In genomic region chr15:70014860-70015490, GRCh38 we compare ENCODE assay signal across 7 cellular contexts.
DNase-seq lines count a peak whose midpoint lies in the region; ATAC-seq and TF ChIP-seq lines count a peak whose summit lies in the region.

No MANE protein-coding gene starts in this region.

- H3K4me3 ChIP-seq in HEK293 (ENCODE audit: low read depth, low read length) (no peak overlapping the region), Loucy (ENCODE audit: low read length, poor library complexity, severe bottlenecking) (no peak overlapping the region), vagina (no peak overlapping the region)

- H3K27ac ChIP-seq in HEK293 (ENCODE audit: extremely low read depth, low read depth, low read length) = peak overlapping the region; percentile 10; the same call in 1 of the 2 replicates
- H3K27ac ChIP-seq in vagina = no peak overlapping the region

- peaks cover 18% of the 10 kb centered on the region for H3K27me3 Mint-ChIP-seq in activated CD4-positive, alpha-beta T cell treated with anti-CD3 and anti-CD28 coated beads, Interleukin-2, amount 10 ng/mL, durations not matched to agents 24 days and 14 days

- no peaks in the 10 kb centered on the region for H3K9me2 ChIP-seq in Loucy (replicated peaks; ENCODE audit: low read depth, low read length)

- peak overlapping the region; percentile 11; the same call in 1 of the 2 replicates for H2AFZ ChIP-seq in Loucy (ENCODE audit: low read length)

- no peaks in the 10 kb centered on the region for H3K79me2 ChIP-seq in Loucy (ENCODE audit: insufficient read depth, low read length)

- no peak overlapping the region for H3K9ac ChIP-seq in Loucy (ENCODE audit: low read depth, low read length, poor library complexity, severe bottlenecking)

- no peak for TF ChIP-seq POLR2A in vagina (IDR thresholded peaks at IDR 0.05)

- H3K9me3 ChIP-seq in HEK293 (ENCODE audit: control insufficient read depth, insufficient read depth, low read depth, low read length) (no peaks in the 10 kb centered on the region), Loucy (ENCODE audit: insufficient read depth, low read depth, low read length) (no peaks in the 10 kb centered on the region), vagina (no peaks in the 10 kb centered on the region)

- DNase-seq in posterior vena cava (ENCODE audit: low spot score) = peak; percentile 49
- no peak for DNase-seq in activated CD4-positive, alpha-beta T cell treated with anti-CD3 and anti-CD28 coated beads, Interleukin-2, amount 10 ng/mL, durations not matched to agents 24 days and 14 days
- no peak for DNase-seq in vagina (ENCODE audit: extremely low spot score in 2 of 2)
- DNase-seq in occipital lobe (lab: John Stamatoyannopoulos, UW) = no peak

- peaks cover 5% of the 10 kb centered on the region for H3K4me1 Mint-ChIP-seq in activated CD4-positive, alpha-beta T cell treated with anti-CD3 and anti-CD28 coated beads, Interleukin-2, amount 10 ng/mL, durations not matched to agents 24 days and 14 days

- H3K27ac Mint-ChIP-seq in activated CD4-positive, alpha-beta T cell treated with anti-CD3 and anti-CD28 coated beads, Interleukin-2, amount 10 ng/mL, durations not matched to agents 24 days and 14 days = no peak overlapping the region

- H4K20me1 ChIP-seq in Loucy (ENCODE audit: insufficient read depth, low read length, poor library complexity, severe bottlenecking) = no peaks in the 10 kb centered on the region

- no peaks in the 10 kb centered on the region for H3K36me3 Mint-ChIP-seq in activated CD4-positive, alpha-beta T cell treated with anti-CD3 and anti-CD28 coated beads, Interleukin-2, amount 10 ng/mL, durations not matched to agents 24 days and 14 days (ENCODE audit: low read depth)

- no peaks in the 10 kb centered on the region for H3F3A ChIP-seq in Loucy (ENCODE audit: low read depth)

- TF ChIP-seq CTCF in HEK293 (tag by site-specific recombination; IDR thresholded peaks at IDR 0.05) (no peak), Loucy (conservative IDR thresholded peaks at IDR 0.05; ENCODE audit: low read length) (no peak), vagina (IDR thresholded peaks at IDR 0.05) (no peak)

- ATAC-seq in GM18909 (IDR thresholded peaks at IDR 0.05; ENCODE audit: poor library complexity, unreplicated experiment) = peak; percentile 83

- intact Hi-C loops in posterior vena cava (cut with DNase I) (no loop called here), vagina (cut with DNase I) (no loop called here)
- intact Hi-C loops in activated CD4-positive, alpha-beta T cell treated with anti-CD3 and anti-CD28 coated beads, Interleukin-2, amount 10 ng/mL, durations not matched to agents 24 days and 14 days (cut with micrococcal nuclease) = no loop called here

- H3K9me3 Mint-ChIP-seq in activated CD4-positive, alpha-beta T cell treated with anti-CD3 and anti-CD28 coated beads, Interleukin-2, amount 10 ng/mL, durations not matched to agents 24 days and 14 days = no peaks in the 10 kb centered on the region

- H3K4me1 ChIP-seq in HEK293 (ENCODE audit: control insufficient read depth, insufficient read depth, low read length) (peaks cover 14% of the 10 kb centered on the region), Loucy (ENCODE audit: insufficient read depth, low read length, poor library complexity, severe bottlenecking) (peaks cover 18% of the 10 kb centered on the region), vagina (no peaks in the 10 kb centered on the region)

- H3K27me3 ChIP-seq in Loucy (ENCODE audit: insufficient read depth, low read length, poor library complexity, severe bottlenecking) (no peaks in the 10 kb centered on the region), vagina (no peaks in the 10 kb centered on the region)

- POLR2A ChIA-PET in HEK293 (lab: Yijun Ruan, JAX) = interaction anchor here (0.6 kb wide), 1 partner anchor 8 kb away, joined by 3 read pairs; no protein-coding TSS in a partner anchor

- H3K4me2 ChIP-seq in Loucy (ENCODE audit: low read depth, low read length, poor library complexity, severe bottlenecking) = no peak overlapping the region

- H3K36me3 ChIP-seq in HEK293 (ENCODE audit: control insufficient read depth in 2 of 2, insufficient read depth in 1 of 2, low read length in 2 of 2) = no peaks in the 10 kb centered on the region
- no peaks in the 10 kb centered on the region for H3K36me3 ChIP-seq in Loucy (ENCODE audit: insufficient read depth, low read length)
- H3K36me3 ChIP-seq in vagina = no peaks in the 10 kb centered on the region

- CTCF ChIA-PET in HEK293 (lab: Yijun Ruan, JAX) = interaction anchor here (0.7 to 1.1 kb wide), 3 partner anchors 17 to 436 kb away, joined by 3 read pairs; no protein-coding TSS in a partner anchor

- H3K4me3 Mint-ChIP-seq in activated CD4-positive, alpha-beta T cell treated with anti-CD3 and anti-CD28 coated beads, Interleukin-2, amount 10 ng/mL, durations not matched to agents 24 days and 14 days = no peak overlapping the region

TF ChIP-seq in HEK293, 187 proteins besides CTCF, POLR2A, EP300 and RAD21:
- peak; percentile 96 for TF ChIP-seq ZNF600 (tag by site-specific recombination; IDR thresholded peaks at IDR 0.05)
- no peak for TF ChIP-seq REPIN1 (tag by site-specific recombination; IDR thresholded peaks at IDR 0.05; ENCODE audit: low read depth)
- no peak for TF ChIP-seq ZNF596 (tag by site-specific recombination; IDR thresholded peaks at IDR 0.05)
- peak; percentile 7; the same call in 1 of the 2 replicates for TF ChIP-seq ZBTB20 (tag by site-specific recombination; IDR thresholded peaks at IDR 0.05)
- no peak for TF ChIP-seq ZNF571 (tag by site-specific recombination; IDR thresholded peaks at IDR 0.05)
- no peak for TF ChIP-seq ZNF558 (tag by site-specific recombination; IDR thresholded peaks at IDR 0.05)
- TF ChIP-seq, protein P1, sequence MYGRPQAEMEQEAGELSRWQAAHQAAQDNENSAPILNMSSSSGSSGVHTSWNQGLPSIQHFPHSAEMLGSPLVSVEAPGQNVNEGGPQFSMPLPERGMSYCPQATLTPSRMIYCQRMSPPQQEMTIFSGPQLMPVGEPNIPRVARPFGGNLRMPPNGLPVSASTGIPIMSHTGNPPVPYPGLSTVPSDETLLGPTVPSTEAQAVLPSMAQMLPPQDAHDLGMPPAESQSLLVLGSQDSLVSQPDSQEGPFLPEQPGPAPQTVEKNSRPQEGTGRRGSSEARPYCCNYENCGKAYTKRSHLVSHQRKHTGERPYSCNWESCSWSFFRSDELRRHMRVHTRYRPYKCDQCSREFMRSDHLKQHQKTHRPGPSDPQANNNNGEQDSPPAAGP (tag by site-specific recombination; IDR thresholded peaks at IDR 0.05) = peak; percentile 65; the same call in 1 of the 2 replicates
- TF ChIP-seq ZNF561 (tag by site-specific recombination; IDR thresholded peaks at IDR 0.05; ENCODE audit: borderline replicate concordance) = no peak
- peak; percentile 93 for TF ChIP-seq KLF1 (tag by site-specific recombination; IDR thresholded peaks at IDR 0.05)
- no peak for TF ChIP-seq ZNF48 (tag by site-specific recombination; IDR thresholded peaks at IDR 0.05)
- TF ChIP-seq ZNF239 (tag by site-specific recombination; IDR thresholded peaks at IDR 0.05) = no peak
- TF ChIP-seq ZBTB8A (tag by site-specific recombination; IDR thresholded peaks at IDR 0.05) = no peak
- TF ChIP-seq ZIC2 (tag by site-specific recombination; IDR thresholded peaks at IDR 0.05) = peak; percentile 47
- 0 out of 2 replicates have a peak, but pooled peaks have one; percentile 24 for TF ChIP-seq FEZF1 (tag by site-specific recombination; IDR thresholded peaks at IDR 0.05)
- TF ChIP-seq BCL11B (tag by site-specific recombination; IDR thresholded peaks at IDR 0.05; ENCODE audit: low read depth) = no peak
- TF ChIP-seq ZNF114 (tag by site-specific recombination; IDR thresholded peaks at IDR 0.05) = no peak
- TF ChIP-seq ZNF175 (tag by site-specific recombination; IDR thresholded peaks at IDR 0.05) = no peak
- TF ChIP-seq ZFP41 (tag by site-specific recombination; IDR thresholded peaks at IDR 0.05; ENCODE audit: borderline replicate concordance) = no peak
- no peak for TF ChIP-seq ZNF121 (tag by site-specific recombination; IDR thresholded peaks at IDR 0.05)
- TF ChIP-seq ZNF664 (tag by site-specific recombination; IDR thresholded peaks at IDR 0.05) = no peak
- peak; percentile 27; the same call in 1 of the 2 replicates for TF ChIP-seq TRIM28 (IDR thresholded peaks at IDR 0.05; ENCODE audit: borderline replicate concordance, low read length)
- no peak for TF ChIP-seq GLIS1 (tag by site-specific recombination; IDR thresholded peaks at IDR 0.05)
